23 cellular contexts compared by ENCODE assay signal in the genomic region with DNA sequence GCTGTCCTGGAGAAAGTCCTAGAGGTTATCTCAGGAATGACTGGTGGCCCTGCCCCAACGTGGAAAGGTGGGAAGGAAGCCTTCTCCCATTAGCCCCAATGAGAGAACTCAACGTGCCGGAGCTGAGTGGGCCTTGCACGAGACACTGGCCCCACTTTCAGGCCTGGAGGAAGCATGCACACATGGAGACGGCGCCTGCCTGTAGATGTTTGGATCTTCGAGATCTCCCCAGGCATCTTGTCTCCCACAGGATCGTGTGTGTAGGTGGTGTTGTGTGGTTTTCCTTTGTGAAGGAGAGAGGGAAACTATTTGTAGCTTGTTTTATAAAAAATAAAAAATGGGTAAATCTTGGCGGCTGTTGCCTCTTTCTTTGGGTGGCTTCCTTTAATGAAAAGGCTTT.
DNase-seq lines count a peak whose midpoint lies in the region; ATAC-seq, FAIRE-seq and TF ChIP-seq lines count a peak whose summit lies in the region.
"Had no signal": no experiment of that assay in that cellular context is flagged by ENCODE, and none has a peak within 500 bp of the region (broad histone marks: within the 10 kb centered on the region; RNA-seq: fewer than 3 reads in every experiment).

No MANE protein-coding gene starts in this region.

- H3K36me3 ChIP-seq in GM23338 (ENCODE audit: insufficient read depth) (no peaks in the 10 kb centered on the region), astrocyte (ENCODE audit: insufficient read depth, low read length) (no peaks in the 10 kb centered on the region), neuronal stem cell (replicated peaks in 1 of 2; ENCODE audit: control insufficient read depth in 2 of 2, insufficient read depth in 2 of 2, low read length in 2 of 2) (peaks cover 25 to 60% of the 10 kb centered on the region in 2 donors), esophagus muscularis mucosa (no peaks in the 10 kb centered on the region)
- H3K36me3 ChIP-seq: BE2C; BLaER1 treated with 17β-estradiol and CSF1 and Interleukin-3, amounts not matched to agents 10 nM and 100 nM had no signal

- no peaks in the 10 kb centered on the region for H4K20me1 ChIP-seq in GM23338 (replicated peaks; ENCODE audit: insufficient read depth)
- H4K20me1 ChIP-seq in astrocyte (ENCODE audit: insufficient read depth, low read length), result no peaks in the 10 kb centered on the region

- H4K8ac ChIP-seq in neuronal stem cell (ENCODE audit: low read depth, low read length), result no peak overlapping the region

- H3K4ac ChIP-seq in neuronal stem cell (ENCODE audit: low read length), result no peak overlapping the region

- 75% methylated on average over 7 of the region's 9 CpGs for WGBS in A549 (ENCODE audit: missing lambda C conversion rate)
- WGBS in neuronal stem cell (ENCODE audit: extremely low coverage in 2 of 2, insufficient read length in 2 of 2, insufficient replicate concordance in 1 of 2), 2 donors, result no CpG with 5 or more reads among the region's 9 CpGs
- WGBS in esophagus muscularis mucosa, result 79% methylated on average over 9 of the region's 9 CpGs

- peak overlapping the region; percentile 47; the same call in 1 of the 2 replicates for H2AFZ ChIP-seq in GM23338
- no peak overlapping the region for H2AFZ ChIP-seq in astrocyte (ENCODE audit: low read depth, low read length)
- no peak overlapping the region for H2AFZ ChIP-seq in neuronal stem cell (ENCODE audit: low read length)

- peak overlapping the region; percentile 64 to 68 for H3K27ac ChIP-seq in A549
- H3K27ac ChIP-seq in GM23338 (ENCODE audit: low read depth), result no peak overlapping the region
- H3K27ac ChIP-seq in astrocyte (ENCODE audit: low read depth, low read length), result no peak overlapping the region
- peak overlapping the region; percentile 6 for H3K27ac ChIP-seq in neuronal stem cell (replicated peaks; ENCODE audit: low read length)
- H3K27ac ChIP-seq in coronary artery, result no peak overlapping the region
- H3K27ac ChIP-seq in esophagus muscularis mucosa (replicated peaks in 1 of 4), result no peak overlapping the region
- H3K27ac ChIP-seq: BLaER1 treated with 17β-estradiol and CSF1 and Interleukin-3, amounts not matched to agents 10 nM and 100 nM had no signal

- no peaks in the 10 kb centered on the region for H3K79me1 ChIP-seq in neuronal stem cell (ENCODE audit: low read depth, low read length)

- CTCF ChIA-PET in A549 (lab: Yijun Ruan, JAX), result interaction anchor here (1.0 to 5.2 kb wide), 9 partner anchors 9 to 285 kb away, joined by 3 to 41 read pairs (median 4); no protein-coding TSS in a partner anchor

- H3K14ac ChIP-seq in neuronal stem cell (ENCODE audit: low read length), result no peak overlapping the region

- H3K4me1 ChIP-seq in A549 (peaks cover 24% of the 10 kb centered on the region), GM23338 (ENCODE audit: insufficient read depth) (0 out of 2 replicates have a peak, but pooled peaks cover 6% of the 10 kb centered on the region), astrocyte (ENCODE audit: insufficient read depth, low read length) (no peaks in the 10 kb centered on the region), neuronal stem cell (ENCODE audit: control insufficient read depth in 2 of 2, insufficient read depth in 1 of 2, low read depth in 1 of 2, low read length in 2 of 2) (peaks cover 0 to 17% of the 10 kb centered on the region in 2 donors), esophagus muscularis mucosa (peaks cover 0 to 5% (median 0%) of the 10 kb centered on the region in 4 donors)
- H3K4me1 ChIP-seq: BE2C had no signal

- TF ChIP-seq CTCF in A549 (IDR thresholded peaks at IDR 0.05) (no peak), GM23338 (conservative IDR thresholded peaks at IDR 0.05; ENCODE audit: low read depth in 2 of 2) (no peak), astrocyte (IDR thresholded peaks at IDR 0.05; ENCODE audit: insufficient read depth, low read depth, low read length) (no peak), coronary artery (IDR thresholded peaks at IDR 0.05) (no peak), esophagus muscularis mucosa (IDR thresholded peaks at IDR 0.05) (no peak)

- H2BK120ac ChIP-seq in neuronal stem cell (ENCODE audit: low read depth, low read length), result no peak overlapping the region

- peaks cover 7% of the 10 kb centered on the region for H3K9me2 ChIP-seq in GM23338 (ENCODE audit: insufficient read depth)

- ATAC-seq in A549, result no peak
- no peak for ATAC-seq in GM23338
- no peak for ATAC-seq in HG03025 (IDR thresholded peaks at IDR 0.05; ENCODE audit: low FRiP score, unreplicated experiment)

- H3K9ac ChIP-seq in astrocyte (ENCODE audit: low read length) (no peak overlapping the region), neuronal stem cell (ENCODE audit: low read depth, low read length, poor library complexity) (no peak overlapping the region)
- H3K9ac ChIP-seq: BLaER1 treated with 17β-estradiol and CSF1 and Interleukin-3, amounts not matched to agents 10 nM and 100 nM had no signal

- intact Hi-C loops in esophagus muscularis mucosa (cut with DNase I), result no loop called here

- no peaks in the 10 kb centered on the region for H3F3A ChIP-seq in GM23338 (replicated peaks; ENCODE audit: low read depth)

- H2BK5ac ChIP-seq in neuronal stem cell (ENCODE audit: low read length), result no peak overlapping the region

- FAIRE-seq in A549 (lab: Jason Lieb, UNC) (no peak), astrocyte (lab: Jason Lieb, UNC) (no peak)
- FAIRE-seq: D721Med, GM12891, GM18507 had no signal

- no peak overlapping the region for H3K23ac ChIP-seq in neuronal stem cell (ENCODE audit: low read depth, low read length, poor library complexity)

- peaks cover 10% of the 10 kb centered on the region for H3K27me3 Mint-ChIP-seq in GM23338 (ENCODE audit: insufficient read depth, low read depth, poor library complexity)
- peaks cover 17% of the 10 kb centered on the region for H3K27me3 Mint-ChIP-seq in astrocyte (ENCODE audit: low read depth, unreplicated experiment)

- no peak for TF ChIP-seq EP300 in A549 (IDR thresholded peaks at IDR 0.05)
- no peak for TF ChIP-seq EP300 in esophagus muscularis mucosa (IDR thresholded peaks at IDR 0.05)

- H3K79me2 ChIP-seq in GM23338 (replicated peaks; ENCODE audit: insufficient read depth) (no peaks in the 10 kb centered on the region), astrocyte (ENCODE audit: insufficient read depth, low read length) (no peaks in the 10 kb centered on the region)

- no peak for DNase-seq in A549 (ENCODE audit: low read depth in 1 of 2, low spot score in 1 of 2)
- no peak for DNase-seq in GM23338 (ENCODE audit: low spot score)
- DNase-seq in astrocyte (ENCODE audit: low read depth), result no peak
- no peak for DNase-seq in neuronal stem cell (ENCODE audit: low spot score)
- DNase-seq in coronary artery (ENCODE audit: low spot score), result no peak
- DNase-seq in DMS114 treated with DMSO at 0.1 percent for 48 hours (lab: John Stamatoyannopoulos, UW; ENCODE audit: unreplicated experiment), result no peak
- DNase-seq in esophagus muscularis mucosa (ENCODE audit: extremely low spot score), result no peak
- DNase-seq: AML-193; BE2C; CD4-positive, alpha-beta T cell; CD8-positive, alpha-beta memory T cell; DMS 273 treated with DMSO at 0.1 percent for 48 hours; DMS53; DMS79 treated with DMSO at 0.1 percent for 48 hours; GF-D8; GOT3 had no signal

- POLR2A ChIA-PET in A549 (lab: Yijun Ruan, JAX), result no interaction called here

- H3K18ac ChIP-seq in neuronal stem cell (ENCODE audit: low read length), result no peak overlapping the region

- H3K27ac Mint-ChIP-seq in GM23338, result no peak overlapping the region
- peak overlapping the region; percentile 75 for H3K27ac Mint-ChIP-seq in astrocyte (ENCODE audit: unreplicated experiment)
- H3K27ac Mint-ChIP-seq: CD4-positive, alpha-beta T cell; CD8-positive, alpha-beta memory T cell had no signal

- TF ChIP-seq POLR2A in A549 (IDR thresholded peaks at IDR 0.05; ENCODE audit: low read length) (no peak), esophagus muscularis mucosa (IDR thresholded peaks at IDR 0.05; ENCODE audit: low read depth) (no peak)

- peak overlapping the region; percentile 44 for H3K4me2 ChIP-seq in A549
- peak overlapping the region; percentile 13; the same call in 1 of the 2 replicates for H3K4me2 ChIP-seq in GM23338
- H3K4me2 ChIP-seq in astrocyte (ENCODE audit: low read length), result no peak overlapping the region
- no peak overlapping the region for H3K4me2 ChIP-seq in neuronal stem cell (ENCODE audit: insufficient read depth, low read length, poor library complexity, severe bottlenecking)
- H3K4me2 ChIP-seq: BLaER1 treated with 17β-estradiol and CSF1 and Interleukin-3, amounts not matched to agents 10 nM and 100 nM had no signal

- H3K9me3 ChIP-seq in A549 (no peaks in the 10 kb centered on the region), astrocyte (ENCODE audit: insufficient read depth, low read depth, low read length) (no peaks in the 10 kb centered on the region), neuronal stem cell (replicated peaks in 1 of 2; ENCODE audit: control insufficient read depth in 2 of 2, insufficient read depth in 1 of 2, low read depth in 1 of 2, low read length in 2 of 2) (no peaks in the 10 kb centered on the region), esophagus muscularis mucosa (no peaks in the 10 kb centered on the region)
- H3K9me3 ChIP-seq: BE2C; BLaER1 treated with 17β-estradiol and CSF1 and Interleukin-3, amounts not matched to agents 10 nM and 100 nM had no signal

- H3K4me1 Mint-ChIP-seq in GM23338 (peaks cover 18% of the 10 kb centered on the region), astrocyte (ENCODE audit: low read depth, unreplicated experiment) (peaks cover 13% of the 10 kb centered on the region)
- H3K4me1 Mint-ChIP-seq: CD14-positive monocyte had no signal

- no peak overlapping the region for H2AK5ac ChIP-seq in neuronal stem cell (ENCODE audit: low read depth, low read length)

- H3K9me3 Mint-ChIP-seq in GM23338 (no peaks in the 10 kb centered on the region), astrocyte (ENCODE audit: unreplicated experiment) (no peaks in the 10 kb centered on the region)
- H3K9me3 Mint-ChIP-seq: CD4-positive, alpha-beta T cell; CD8-positive, alpha-beta memory T cell; H9 had no signal

- no peak overlapping the region for H3K4me3 ChIP-seq in A549
- H3K4me3 ChIP-seq in GM23338, result no peak overlapping the region
- H3K4me3 ChIP-seq in astrocyte (ENCODE audit: insufficient read depth, low read depth, low read length), result no peak overlapping the region
- no peak overlapping the region for H3K4me3 ChIP-seq in neuronal stem cell (ENCODE audit: low read length in 2 of 2)
- no peak overlapping the region for H3K4me3 ChIP-seq in coronary artery
- no peak overlapping the region for H3K4me3 ChIP-seq in esophagus muscularis mucosa
- H3K4me3 ChIP-seq: BLaER1 treated with 17β-estradiol and CSF1 and Interleukin-3, amounts not matched to agents 10 nM and 100 nM had no signal

- H3K36me3 Mint-ChIP-seq in GM23338 (ENCODE audit: low read depth) (no peaks in the 10 kb centered on the region), astrocyte (ENCODE audit: low read depth, unreplicated experiment) (peaks cover 2% of the 10 kb centered on the region)
- H3K36me3 Mint-ChIP-seq: CD14-positive monocyte; CD8-positive, alpha-beta memory T cell had no signal

- H2BK15ac ChIP-seq in neuronal stem cell (ENCODE audit: low read length), result no peak overlapping the region

- H3K4me3 Mint-ChIP-seq in GM23338 (no peak overlapping the region; the same call in 2 of the 3 replicates), astrocyte (ENCODE audit: unreplicated experiment) (no peak overlapping the region)
- H3K4me3 Mint-ChIP-seq: CD14-positive monocyte; CD4-positive, alpha-beta T cell; CD8-positive, alpha-beta memory T cell; H9 had no signal

- no peak for TF ChIP-seq RAD21 in A549 (conservative IDR thresholded peaks at IDR 0.05 in 1 of 2, IDR thresholded peaks at IDR 0.05 in 1 of 2)

- no peak overlapping the region for H2BK12ac ChIP-seq in neuronal stem cell (ENCODE audit: low read length)

- no peak overlapping the region for H4K91ac ChIP-seq in neuronal stem cell (ENCODE audit: low read depth, low read length, poor library complexity)

- no peaks in the 10 kb centered on the region for H3K27me3 ChIP-seq in GM23338 (ENCODE audit: insufficient read depth)
- H3K27me3 ChIP-seq in astrocyte (ENCODE audit: insufficient read depth, low read length), result no peaks in the 10 kb centered on the region
- H3K27me3 ChIP-seq in neuronal stem cell (ENCODE audit: control insufficient read depth in 3 of 3, insufficient read depth in 3 of 3, low read depth in 1 of 3, low read length in 3 of 3), result no peaks in the 10 kb centered on the region
- H3K27me3 ChIP-seq in esophagus muscularis mucosa, result peaks cover 0 to 12% (median 0%) of the 10 kb centered on the region in 4 donors
- H3K27me3 ChIP-seq: BLaER1 treated with 17β-estradiol and CSF1 and Interleukin-3, amounts not matched to agents 10 nM and 100 nM had no signal

Comparison
In these comparisons a context has a peak if more than half of its experiments do, and no peak if none do; other contexts are left out.
1. H3K27ac ChIP-seq: peak in A549 (2 of 2) and neuronal stem cell (single experiment); none in GM23338 (single experiment), astrocyte (single experiment), coronary artery (0 of 2) and esophagus muscularis mucosa (0 of 4).
2. H3K4me2 ChIP-seq: peak in A549 (single experiment) and GM23338 (single experiment); none in astrocyte (single experiment) and neuronal stem cell (single experiment).